ENCODE assay signal across 7 cellular contexts in the genomic region with DNA sequence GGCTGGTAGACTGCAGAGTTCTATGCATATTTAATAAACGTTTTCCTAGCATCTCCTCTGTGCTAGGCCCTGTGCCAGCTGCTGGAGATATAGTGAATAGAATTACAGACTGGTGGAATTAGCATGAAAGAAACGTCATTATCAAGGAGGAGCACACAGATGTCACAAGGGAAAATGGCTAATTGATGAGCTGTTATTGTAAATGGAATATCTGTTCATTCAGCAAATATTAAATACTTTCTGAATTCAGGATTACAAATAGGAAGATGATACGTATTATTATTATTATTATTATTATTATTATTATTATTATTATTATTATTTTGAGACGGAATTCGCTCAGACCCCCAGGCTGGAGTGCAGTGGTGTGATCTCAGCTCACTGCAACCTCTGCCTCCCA. TPM values are rescaled to one million over a fixed set of nuclear protein-coding genes. Genes with fewer than 3 reads are reported as not detected.
A peak's percentile ranks its signal among the peaks of the same experiment; 100 is the strongest.
DNase-seq lines count a peak whose midpoint lies in the region; ATAC-seq and TF ChIP-seq lines count a peak whose summit lies in the region.

No MANE protein-coding gene starts in this region.

- peaks cover 5% of the 10 kb centered on the region; the same call in 1 of the 2 replicates for H3K36me3 Mint-ChIP-seq in HFFc6 (ENCODE audit: low read depth)

- no peaks in the 10 kb centered on the region for H3K27me3 Mint-ChIP-seq in HFFc6 (ENCODE audit: insufficient read depth)

- no peak for DNase-seq in HFFc6
- no peak for DNase-seq in foreskin fibroblast
- no peak for DNase-seq in NCI-H1694 (lab: John Stamatoyannopoulos, UW)
- DNase-seq in activated CD4-positive, CD25-positive, alpha-beta regulatory T cell treated with anti-CD3 and anti-CD28 coated beads, Interleukin-2, amount 50 U/mL, for 72 hours: no peak

- no peak for TF ChIP-seq CTCF in HFFc6 (IDR thresholded peaks at IDR 0.05)
- TF ChIP-seq CTCF in WI38 (IDR thresholded peaks at IDR 0.05; ENCODE audit: low read depth, low read length): no peak
- TF ChIP-seq CTCF in foreskin fibroblast (IDR thresholded peaks at IDR 0.05; ENCODE audit: low read depth, low read length): no peak

- H3K27ac ChIP-seq in skin epidermis: peak overlapping the region in 2 of 21 experiments; percentile 92 to 97

- H3K9me3 Mint-ChIP-seq in HFFc6: no peaks in the 10 kb centered on the region

- H3K4me3 ChIP-seq in WI38 (ENCODE audit: low read depth, low read length) (peak overlapping the region; percentile 96), foreskin fibroblast (ENCODE audit: low read depth in 1 of 2, low read length in 2 of 2) (peak overlapping the region; percentile 74 to 91), skin epidermis (peak overlapping the region in 5 of 7 experiments; percentile 60 to 93 (median 75))

- peak overlapping the region; percentile 91 for H3K27ac Mint-ChIP-seq in HFFc6

- peak overlapping the region; percentile 85 for H3K4me3 Mint-ChIP-seq in HFFc6

- peaks cover 29% of the 10 kb centered on the region for H3K4me1 Mint-ChIP-seq in HFFc6 (ENCODE audit: low read depth)

- ATAC-seq in GM19324 (IDR thresholded peaks at IDR 0.05; ENCODE audit: low FRiP score, unreplicated experiment): no peak

RNA-seq across cellular contexts. Expression of gene AAR2, which starts 1.2 kb away (rescaled TPM):
- total RNA-seq in HFFc6 (2021; fragmentation: NEBNext Ultra II Directional; extraction: Animal tissue kit (Norgen Biotek cat#: 25700)): 10 to 100 TPM; 20.4 to 25.9 (median 23.7) TPM
